ENCODE assay signal across 16 cellular contexts in the genomic region with DNA sequence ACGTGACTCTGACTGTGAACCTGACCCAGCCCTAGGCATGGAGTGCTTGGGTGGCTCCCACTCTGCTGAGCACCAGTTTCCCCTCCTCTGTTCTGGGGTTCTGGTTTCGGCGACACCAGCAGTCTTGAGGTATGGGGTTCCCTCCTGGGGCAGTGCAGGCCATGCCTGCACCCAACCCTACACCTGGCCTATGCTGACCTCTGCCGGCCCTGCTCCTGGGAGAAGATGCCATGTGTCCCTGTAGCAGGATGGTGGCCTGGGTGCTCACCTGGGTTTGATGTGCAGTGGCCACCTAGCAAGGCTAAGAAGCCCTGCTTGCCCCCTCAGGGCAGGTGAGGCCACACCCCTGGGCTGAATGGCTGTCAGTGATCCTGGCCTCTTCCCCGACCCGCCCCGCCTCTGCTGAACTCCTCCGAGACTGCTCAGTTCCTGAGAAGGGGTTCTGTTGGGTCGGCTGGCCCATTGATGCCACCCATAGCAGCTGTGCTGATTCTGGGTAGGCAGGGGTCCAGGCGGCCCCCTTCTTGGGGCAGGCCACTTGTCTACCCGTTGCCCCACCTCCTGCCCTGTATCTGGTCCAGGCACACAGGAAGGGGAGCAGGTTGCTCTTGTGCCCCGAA. TPM values are rescaled to one million over a fixed set of nuclear protein-coding genes. Genes with fewer than 3 reads are reported as not detected.
DNase-seq lines count a peak whose midpoint lies in the region; ATAC-seq and TF ChIP-seq lines count a peak whose summit lies in the region.
"Had no signal": no experiment of that assay in that cellular context is flagged by ENCODE, and none has a peak within 500 bp of the region (broad histone marks: within the 10 kb centered on the region; RNA-seq: fewer than 3 reads in every experiment).

No MANE protein-coding gene starts in this region.

- no peak overlapping the region for H3K9ac ChIP-seq in endodermal cell (ENCODE audit: extremely low read depth, low read length, poor library complexity, severe bottlenecking)
- H3K9ac ChIP-seq in MM.1S (ENCODE audit: low read length): no peak overlapping the region

- no peaks in the 10 kb centered on the region for H3K27me3 Mint-ChIP-seq in activated T-cell treated with anti-CD3 and anti-CD28 coated beads, Interleukin-2, amount 50 U/mL, for 24 hours
- H3K27me3 Mint-ChIP-seq in WTC11 (ENCODE audit: low read depth) (no peaks in the 10 kb centered on the region), endodermal cell (ENCODE audit: insufficient read depth) (no peaks in the 10 kb centered on the region)

- CTCF ChIA-PET in WTC11 (lab: Charles Lee): no interaction called here

- no peak overlapping the region for H2AFZ ChIP-seq in MM.1S (ENCODE audit: low read length)

- no peaks in the 10 kb centered on the region for H4K20me1 ChIP-seq in MM.1S (ENCODE audit: insufficient read depth, low read length)

- H3K4me1 ChIP-seq in endodermal cell (ENCODE audit: control insufficient read depth, insufficient read depth, low read length): no peaks in the 10 kb centered on the region
- 0 out of 2 replicates have a peak, but pooled peaks cover 3% of the 10 kb centered on the region for H3K4me1 ChIP-seq in MM.1S (ENCODE audit: low read length)
- H3K4me1 ChIP-seq: HAP-1 had no signal

- H3K4me1 Mint-ChIP-seq in activated T-cell treated with anti-CD3 and anti-CD28 coated beads, Interleukin-2, amount 50 U/mL, for 24 hours (ENCODE audit: low read depth): peaks cover 58% of the 10 kb centered on the region
- H3K4me1 Mint-ChIP-seq in WTC11: 0 out of 2 replicates have a peak, but pooled peaks cover 6% of the 10 kb centered on the region
- H3K4me1 Mint-ChIP-seq in endodermal cell: no peaks in the 10 kb centered on the region
- H3K4me1 Mint-ChIP-seq in stimulated activated effector memory CD8-positive, alpha-beta T cell treated with anti-CD3 and anti-CD28 coated beads, Interleukin-12 subunit alpha, Interleukin-12 subunit beta, amount 100 ng/mL, for 72 hours: peaks cover 47% of the 10 kb centered on the region

- H3K79me2 ChIP-seq in MM.1S (ENCODE audit: low read length): peaks cover 15% of the 10 kb centered on the region

- H3K4me3 ChIP-seq in endodermal cell (ENCODE audit: low read length) (no peak overlapping the region), MM.1S (ENCODE audit: low read length) (no peak overlapping the region)
- H3K4me3 ChIP-seq: HAP-1 had no signal

- WGBS in endodermal cell (ENCODE audit: insufficient coverage in 1 of 2, insufficient read length in 1 of 2), 2 experiments: 91 to 92% methylated on average over 4 to 12 of the region's 12 CpGs

- TF ChIP-seq CTCF in WTC11 (IDR thresholded peaks at IDR 0.05): no peak
- TF ChIP-seq CTCF in endodermal cell (conservative IDR thresholded peaks at IDR 0.05): no peak
- TF ChIP-seq CTCF in MM.1S (IDR thresholded peaks at IDR 0.05; ENCODE audit: low read length): no peak

- H3K27ac ChIP-seq in endodermal cell (ENCODE audit: low read depth, low read length) (no peak overlapping the region), MM.1S (ENCODE audit: low read length) (no peak overlapping the region)

- H3K9me2 ChIP-seq in MM.1S (replicated peaks; ENCODE audit: insufficient read depth, low read length): no peaks in the 10 kb centered on the region

- no peak overlapping the region for H3K4me2 ChIP-seq in MM.1S (ENCODE audit: low read depth, low read length)

- peak overlapping the region; percentile 79 for H3K4me3 Mint-ChIP-seq in activated T-cell treated with anti-CD3 and anti-CD28 coated beads, Interleukin-2, amount 50 U/mL, for 24 hours
- H3K4me3 Mint-ChIP-seq in WTC11: peak overlapping the region; percentile 47
- H3K4me3 Mint-ChIP-seq in endodermal cell: peak overlapping the region; percentile 57
- peak overlapping the region; percentile 71 for H3K4me3 Mint-ChIP-seq in stimulated activated effector memory CD8-positive, alpha-beta T cell treated with anti-CD3 and anti-CD28 coated beads, Interleukin-12 subunit alpha, Interleukin-12 subunit beta, amount 100 ng/mL, for 72 hours

- H3K27me3 ChIP-seq in endodermal cell (ENCODE audit: control insufficient read depth, insufficient read depth, low read length, poor library complexity, severe bottlenecking) (no peaks in the 10 kb centered on the region), MM.1S (replicated peaks; ENCODE audit: insufficient read depth, low read length) (no peaks in the 10 kb centered on the region)

- H3K9me3 ChIP-seq in endodermal cell (ENCODE audit: control insufficient read depth, low read length): no peaks in the 10 kb centered on the region
- no peaks in the 10 kb centered on the region for H3K9me3 ChIP-seq in MM.1S (replicated peaks; ENCODE audit: insufficient read depth, low read length)
- H3K9me3 ChIP-seq: HAP-1 had no signal

- peaks cover 20% of the 10 kb centered on the region for H3F3A ChIP-seq in MM.1S (ENCODE audit: insufficient read depth, low read length)

- no peak for DNase-seq in activated T-cell treated with anti-CD3 and anti-CD28 coated beads, Interleukin-2, amount 50 U/mL, for 24 hours
- no peak for DNase-seq in activated T-cell treated with anti-CD3 and anti-CD28 coated beads, Interleukin-2, amount 50 U/mL, for 48 hours
- DNase-seq in WTC11 (ENCODE audit: low spot score): no peak
- DNase-seq in endodermal cell: no peak
- DNase-seq in stimulated activated effector memory CD8-positive, alpha-beta T cell treated with anti-CD3 and anti-CD28 coated beads, Interleukin-12 subunit alpha, Interleukin-12 subunit beta, amount 100 ng/mL, for 72 hours (ENCODE audit: low spot score in 2 of 2): no peak
- no peak for DNase-seq in NCI-H526 treated with DMSO at 0.1 percent for 48 hours (lab: John Stamatoyannopoulos, UW)
- DNase-seq in stimulated activated CD4-positive, alpha-beta T cell treated with anti-CD3 and anti-CD28 coated beads, Interleukin-2, amount 100 ng/mL, for 24 hours: no peak
- DNase-seq in MM.1S: no peak
- DNase-seq: activated CD4-positive, alpha-beta T cell treated with anti-CD3 and anti-CD28 coated beads, Interleukin-2, amount 50 U/mL, for 48 hours; cortex of kidney; Kasumi-1; left ventricle myocardium superior; NCI-H1694; NCI-H510A treated with DMSO at 0.1 percent for 48 hours had no signal

- no peaks in the 10 kb centered on the region for H3K9me3 Mint-ChIP-seq in activated T-cell treated with anti-CD3 and anti-CD28 coated beads, Interleukin-2, amount 50 U/mL, for 24 hours
- H3K9me3 Mint-ChIP-seq in WTC11 (no peaks in the 10 kb centered on the region), endodermal cell (no peaks in the 10 kb centered on the region)
- no peaks in the 10 kb centered on the region for H3K9me3 Mint-ChIP-seq in stimulated activated effector memory CD8-positive, alpha-beta T cell treated with anti-CD3 and anti-CD28 coated beads, Interleukin-12 subunit alpha, Interleukin-12 subunit beta, amount 100 ng/mL, for 72 hours

- H3K36me3 ChIP-seq in endodermal cell (ENCODE audit: control insufficient read depth, insufficient read depth, low read length) (no peaks in the 10 kb centered on the region), MM.1S (replicated peaks; ENCODE audit: insufficient read depth, low read length) (no peaks in the 10 kb centered on the region)
- H3K36me3 ChIP-seq: HAP-1 had no signal

- ATAC-seq in WTC11: no peak
- no peak for ATAC-seq in stimulated activated effector memory CD8-positive, alpha-beta T cell treated with anti-CD3 and anti-CD28 coated beads, Interleukin-12 subunit alpha, Interleukin-12 subunit beta, amount 100 ng/mL, for 72 hours
- ATAC-seq: left ventricle myocardium superior had no signal

- H3K27ac Mint-ChIP-seq in activated T-cell treated with anti-CD3 and anti-CD28 coated beads, Interleukin-2, amount 50 U/mL, for 24 hours: peak overlapping the region; percentile 45
- H3K27ac Mint-ChIP-seq in WTC11 (no peak overlapping the region; the same call in 1 of the 2 replicates), endodermal cell (no peak overlapping the region)
- H3K27ac Mint-ChIP-seq in stimulated activated effector memory CD8-positive, alpha-beta T cell treated with anti-CD3 and anti-CD28 coated beads, Interleukin-12 subunit alpha, Interleukin-12 subunit beta, amount 100 ng/mL, for 72 hours: no peak overlapping the region

- POLR2A ChIA-PET in WTC11 (lab: Charles Lee): no interaction called here

- peaks cover 11% of the 10 kb centered on the region for H3K36me3 Mint-ChIP-seq in activated T-cell treated with anti-CD3 and anti-CD28 coated beads, Interleukin-2, amount 50 U/mL, for 24 hours (ENCODE audit: low read depth)
- H3K36me3 Mint-ChIP-seq in WTC11 (no peaks in the 10 kb centered on the region), endodermal cell (ENCODE audit: low read depth) (peaks cover 2% of the 10 kb centered on the region)
- peaks cover 6% of the 10 kb centered on the region for H3K36me3 Mint-ChIP-seq in stimulated activated effector memory CD8-positive, alpha-beta T cell treated with anti-CD3 and anti-CD28 coated beads, Interleukin-12 subunit alpha, Interleukin-12 subunit beta, amount 100 ng/mL, for 72 hours

TF ChIP-seq in WTC11, 78 proteins besides CTCF, POLR2A, EP300 and RAD21 (continues in another document):
- TF ChIP-seq, protein P1, sequence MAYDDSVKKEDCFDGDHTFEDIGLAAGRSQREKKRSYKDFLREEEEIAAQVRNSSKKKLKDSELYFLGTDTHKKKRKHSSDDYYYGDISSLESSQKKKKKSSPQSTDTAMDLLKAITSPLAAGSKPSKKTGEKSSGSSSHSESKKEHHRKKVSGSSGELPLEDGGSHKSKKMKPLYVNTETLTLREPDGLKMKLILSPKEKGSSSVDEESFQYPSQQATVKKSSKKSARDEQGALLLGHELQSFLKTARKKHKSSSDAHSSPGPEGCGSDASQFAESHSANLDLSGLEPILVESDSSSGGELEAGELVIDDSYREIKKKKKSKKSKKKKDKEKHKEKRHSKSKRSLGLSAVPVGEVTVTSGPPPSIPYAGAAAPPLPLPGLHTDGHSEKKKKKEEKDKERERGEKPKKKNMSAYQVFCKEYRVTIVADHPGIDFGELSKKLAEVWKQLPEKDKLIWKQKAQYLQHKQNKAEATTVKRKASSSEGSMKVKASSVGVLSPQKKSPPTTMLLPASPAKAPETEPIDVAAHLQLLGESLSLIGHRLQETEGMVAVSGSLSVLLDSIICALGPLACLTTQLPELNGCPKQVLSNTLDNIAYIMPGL (CRISPR knock-in tag; IDR thresholded peaks at IDR 0.05): no peak

RNA-seq across cellular contexts. Expression of a gene that starts 2.4 kb away (rescaled TPM):
- total RNA-seq in WTC11 (2021) (72.3 to 79.7 TPM (median 77.6 TPM) in 3 replicates), endodermal cell (10 to 100 TPM; 82.2 to 82.3 TPM)
- 70.4 TPM for polyA plus RNA-seq in endodermal cell (2013, experiment 1 of 2)
- 56.8 TPM for polyA plus RNA-seq in endodermal cell (2013, experiment 2 of 2)

RNA-seq across cellular contexts. Expression of a gene that starts 16.8 kb away (rescaled TPM):
- total RNA-seq in WTC11 (2021) (not detected in 3 replicates), endodermal cell (not detected)
- polyA plus RNA-seq in endodermal cell (2013, experiment 1 of 2): 2.2 TPM
- polyA plus RNA-seq in endodermal cell (2013, experiment 2 of 2): 0.87 TPM
- total RNA-seq: T-helper 1 cell treated with Interleukin-12 subunit alpha and Interleukin-12 subunit beta and Interleukin-4 antibody, amounts not matched to agents 30 ng/mL and 1 ng/mL, for 36 hours had no signal

RNA-seq across cellular contexts. Expression of a gene that starts 17.0 kb away (rescaled TPM):
- total RNA-seq in WTC11 (2021): 52.0 to 68.6 TPM (median 53.7 TPM) in 3 replicates
- 10 to 100 TPM; 45.6 to 55.2 TPM for total RNA-seq in endodermal cell
- 44.3 TPM for polyA plus RNA-seq in endodermal cell (2013, experiment 1 of 2)
- polyA plus RNA-seq in endodermal cell (2013, experiment 2 of 2): 33.8 TPM

RNA-seq across cellular contexts. Expression of a gene that starts 18.1 kb away (rescaled TPM):
- total RNA-seq in WTC11 (2021) (379 to 443 TPM (median 400 TPM) in 3 replicates), endodermal cell (100 to 1,000 TPM; 320 to 415 TPM)
- polyA plus RNA-seq in endodermal cell (2013, experiment 1 of 2): 514 TPM
- 506 TPM for polyA plus RNA-seq in endodermal cell (2013, experiment 2 of 2)

RNA-seq across cellular contexts. Expression of a gene that starts 54.0 kb away (rescaled TPM):
- total RNA-seq in WTC11 (2021) (39.5 to 55.0 TPM (median 41.2 TPM) in 3 replicates), endodermal cell (10 to 100 TPM; 61.3 to 76.1 TPM)
- 43.6 TPM for polyA plus RNA-seq in endodermal cell (2013, experiment 1 of 2)
- polyA plus RNA-seq in endodermal cell (2013, experiment 2 of 2): 34.4 TPM
